In genomic region chr1:203051841-203052324, GRCh38 we compare ENCODE assay signal across 1 cellular context.
TF ChIP-seq lines count a peak whose summit lies in the region.

No MANE protein-coding gene starts in this region.

TF ChIP-seq in HEK293, 187 proteins besides CTCF, POLR2A, EP300 and RAD21 (continued from another document and continues in another):
- TF ChIP-seq ZNF280C (tag by site-specific recombination; IDR thresholded peaks at IDR 0.05): no peak
- TF ChIP-seq ZNF221 (tag by site-specific recombination; IDR thresholded peaks at IDR 0.05; ENCODE audit: borderline replicate concordance): no peak
- no peak for TF ChIP-seq KLF16 (tag by site-specific recombination; IDR thresholded peaks at IDR 0.05)
- TF ChIP-seq, protein P1, sequence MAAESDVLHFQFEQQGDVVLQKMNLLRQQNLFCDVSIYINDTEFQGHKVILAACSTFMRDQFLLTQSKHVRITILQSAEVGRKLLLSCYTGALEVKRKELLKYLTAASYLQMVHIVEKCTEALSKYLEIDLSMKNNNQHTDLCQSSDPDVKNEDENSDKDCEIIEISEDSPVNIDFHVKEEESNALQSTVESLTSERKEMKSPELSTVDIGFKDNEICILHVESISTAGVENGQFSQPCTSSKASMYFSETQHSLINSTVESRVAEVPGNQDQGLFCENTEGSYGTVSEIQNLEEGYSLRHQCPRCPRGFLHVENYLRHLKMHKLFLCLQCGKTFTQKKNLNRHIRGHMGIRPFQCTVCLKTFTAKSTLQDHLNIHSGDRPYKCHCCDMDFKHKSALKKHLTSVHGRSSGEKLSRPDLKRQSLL (tag by site-specific recombination; IDR thresholded peaks at IDR 0.05): no peak
- TF ChIP-seq ZNF626 (tag by site-specific recombination; IDR thresholded peaks at IDR 0.05): no peak
- TF ChIP-seq ZNF335 (tag by site-specific recombination; conservative IDR thresholded peaks at IDR 0.05): no peak
- TF ChIP-seq ZNF157 (tag by site-specific recombination; IDR thresholded peaks at IDR 0.05): no peak
- TF ChIP-seq ZNF791 (tag by site-specific recombination; IDR thresholded peaks at IDR 0.05): no peak
- TF ChIP-seq ZNF366 (tag by site-specific recombination; conservative IDR thresholded peaks at IDR 0.05): no peak
- TF ChIP-seq ZNF645 (tag by site-specific recombination; IDR thresholded peaks at IDR 0.05): no peak
- TF ChIP-seq ZNF23 (tag by site-specific recombination; IDR thresholded peaks at IDR 0.05; ENCODE audit: borderline replicate concordance): no peak
- TF ChIP-seq ZNF692 (tag by site-specific recombination; IDR thresholded peaks at IDR 0.05): 0 out of 2 replicates have a peak, but pooled peaks have one; percentile 42
- TF ChIP-seq ZIC2 (tag by site-specific recombination; IDR thresholded peaks at IDR 0.05): peak; percentile 91
- no peak for TF ChIP-seq OVOL3 (tag by site-specific recombination; IDR thresholded peaks at IDR 0.05)
- no peak for TF ChIP-seq SP2 (tag by site-specific recombination; IDR thresholded peaks at IDR 0.05)
- no peak for TF ChIP-seq ZBTB1 (tag by site-specific recombination; IDR thresholded peaks at IDR 0.05)
- TF ChIP-seq, protein P2, sequence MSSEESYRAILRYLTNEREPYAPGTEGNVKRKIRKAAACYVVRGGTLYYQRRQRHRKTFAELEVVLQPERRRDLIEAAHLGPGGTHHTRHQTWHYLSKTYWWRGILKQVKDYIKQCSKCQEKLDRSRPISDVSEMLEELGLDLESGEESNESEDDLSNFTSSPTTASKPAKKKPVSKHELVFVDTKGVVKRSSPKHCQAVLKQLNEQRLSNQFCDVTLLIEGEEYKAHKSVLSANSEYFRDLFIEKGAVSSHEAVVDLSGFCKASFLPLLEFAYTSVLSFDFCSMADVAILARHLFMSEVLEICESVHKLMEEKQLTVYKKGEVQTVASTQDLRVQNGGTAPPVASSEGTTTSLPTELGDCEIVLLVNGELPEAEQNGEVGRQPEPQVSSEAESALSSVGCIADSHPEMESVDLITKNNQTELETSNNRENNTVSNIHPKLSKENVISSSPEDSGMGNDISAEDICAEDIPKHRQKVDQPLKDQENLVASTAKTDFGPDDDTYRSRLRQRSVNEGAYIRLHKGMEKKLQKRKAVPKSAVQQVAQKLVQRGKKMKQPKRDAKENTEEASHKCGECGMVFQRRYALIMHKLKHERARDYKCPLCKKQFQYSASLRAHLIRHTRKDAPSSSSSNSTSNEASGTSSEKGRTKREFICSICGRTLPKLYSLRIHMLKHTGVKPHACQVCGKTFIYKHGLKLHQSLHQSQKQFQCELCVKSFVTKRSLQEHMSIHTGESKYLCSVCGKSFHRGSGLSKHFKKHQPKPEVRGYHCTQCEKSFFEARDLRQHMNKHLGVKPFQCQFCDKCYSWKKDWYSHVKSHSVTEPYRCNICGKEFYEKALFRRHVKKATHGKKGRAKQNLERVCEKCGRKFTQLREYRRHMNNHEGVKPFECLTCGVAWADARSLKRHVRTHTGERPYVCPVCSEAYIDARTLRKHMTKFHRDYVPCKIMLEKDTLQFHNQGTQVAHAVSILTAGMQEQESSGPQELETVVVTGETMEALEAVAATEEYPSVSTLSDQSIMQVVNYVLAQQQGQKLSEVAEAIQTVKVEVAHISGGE (tag by site-specific recombination; conservative IDR thresholded peaks at IDR 0.05; ENCODE audit: low read depth): no peak
- TF ChIP-seq ZNF426 (tag by site-specific recombination; IDR thresholded peaks at IDR 0.05): no peak
- TF ChIP-seq, protein P3, sequence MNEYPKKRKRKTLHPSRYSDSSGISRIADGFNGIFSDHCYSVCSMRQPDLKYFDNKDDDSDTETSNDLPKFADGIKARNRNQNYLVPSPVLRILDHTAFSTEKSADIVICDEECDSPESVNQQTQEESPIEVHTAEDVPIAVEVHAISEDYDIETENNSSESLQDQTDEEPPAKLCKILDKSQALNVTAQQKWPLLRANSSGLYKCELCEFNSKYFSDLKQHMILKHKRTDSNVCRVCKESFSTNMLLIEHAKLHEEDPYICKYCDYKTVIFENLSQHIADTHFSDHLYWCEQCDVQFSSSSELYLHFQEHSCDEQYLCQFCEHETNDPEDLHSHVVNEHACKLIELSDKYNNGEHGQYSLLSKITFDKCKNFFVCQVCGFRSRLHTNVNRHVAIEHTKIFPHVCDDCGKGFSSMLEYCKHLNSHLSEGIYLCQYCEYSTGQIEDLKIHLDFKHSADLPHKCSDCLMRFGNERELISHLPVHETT (tag by site-specific recombination; IDR thresholded peaks at IDR 0.05): no peak
- TF ChIP-seq ZNF449 (tag by site-specific recombination; IDR thresholded peaks at IDR 0.05): peak; percentile 64; the same call in 1 of the 2 replicates
- no peak for TF ChIP-seq REST (tag by site-specific recombination; IDR thresholded peaks at IDR 0.05)
- TF ChIP-seq SETDB1 (IDR thresholded peaks at IDR 0.05; ENCODE audit: insufficient read length, low read length): no peak
- no peak for TF ChIP-seq ZNF48 (tag by site-specific recombination; IDR thresholded peaks at IDR 0.05)
- no peak for TF ChIP-seq KLF1 (tag by site-specific recombination; IDR thresholded peaks at IDR 0.05)
- TF ChIP-seq ZNF549 (tag by site-specific recombination; IDR thresholded peaks at IDR 0.05): no peak
- no peak for TF ChIP-seq ZNF169 (tag by site-specific recombination; IDR thresholded peaks at IDR 0.05)
- TF ChIP-seq SP3 (tag by site-specific recombination; IDR thresholded peaks at IDR 0.05): no peak
- TF ChIP-seq ZNF623 (tag by site-specific recombination; IDR thresholded peaks at IDR 0.05): no peak
- TF ChIP-seq MYNN (tag by site-specific recombination; IDR thresholded peaks at IDR 0.05; ENCODE audit: borderline replicate concordance): no peak
- no peak for TF ChIP-seq MZF1 (tag by site-specific recombination; IDR thresholded peaks at IDR 0.05; ENCODE audit: borderline replicate concordance)
- no peak for TF ChIP-seq ZNF830 (tag by site-specific recombination; IDR thresholded peaks at IDR 0.05; ENCODE audit: low read depth)
- TF ChIP-seq, protein P4, sequence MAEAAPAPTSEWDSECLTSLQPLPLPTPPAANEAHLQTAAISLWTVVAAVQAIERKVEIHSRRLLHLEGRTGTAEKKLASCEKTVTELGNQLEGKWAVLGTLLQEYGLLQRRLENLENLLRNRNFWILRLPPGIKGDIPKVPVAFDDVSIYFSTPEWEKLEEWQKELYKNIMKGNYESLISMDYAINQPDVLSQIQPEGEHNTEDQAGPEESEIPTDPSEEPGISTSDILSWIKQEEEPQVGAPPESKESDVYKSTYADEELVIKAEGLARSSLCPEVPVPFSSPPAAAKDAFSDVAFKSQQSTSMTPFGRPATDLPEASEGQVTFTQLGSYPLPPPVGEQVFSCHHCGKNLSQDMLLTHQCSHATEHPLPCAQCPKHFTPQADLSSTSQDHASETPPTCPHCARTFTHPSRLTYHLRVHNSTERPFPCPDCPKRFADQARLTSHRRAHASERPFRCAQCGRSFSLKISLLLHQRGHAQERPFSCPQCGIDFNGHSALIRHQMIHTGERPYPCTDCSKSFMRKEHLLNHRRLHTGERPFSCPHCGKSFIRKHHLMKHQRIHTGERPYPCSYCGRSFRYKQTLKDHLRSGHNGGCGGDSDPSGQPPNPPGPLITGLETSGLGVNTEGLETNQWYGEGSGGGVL (tag by site-specific recombination; IDR thresholded peaks at IDR 0.05): peak; percentile 83
- no peak for TF ChIP-seq HIC1 (tag by site-specific recombination; IDR thresholded peaks at IDR 0.05)
- no peak for TF ChIP-seq ZBTB7A (tag by site-specific recombination; IDR thresholded peaks at IDR 0.05; ENCODE audit: low read depth)
